10 cellular contexts compared by ENCODE assay signal in the genomic region with DNA sequence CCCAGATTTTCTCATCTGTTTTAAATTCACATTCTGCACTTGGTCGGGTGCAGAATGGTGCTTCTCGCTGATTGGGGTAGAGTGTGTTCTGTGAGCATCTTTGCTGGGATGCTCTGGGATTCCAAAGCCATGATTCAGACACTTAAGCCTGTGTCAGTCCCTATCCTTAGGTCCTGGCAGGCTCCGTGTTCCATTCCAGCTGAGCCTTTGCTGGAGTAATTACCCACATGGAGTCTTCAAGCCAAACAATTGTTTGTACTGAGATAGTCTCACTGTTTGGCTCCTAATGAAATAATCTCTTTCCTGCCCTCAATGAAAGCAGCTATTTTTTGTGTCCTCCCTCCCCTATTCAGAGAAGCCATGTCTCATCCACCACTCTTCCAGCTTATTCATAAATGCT. TPM values are rescaled to one million over a fixed set of nuclear protein-coding genes. Genes with fewer than 3 reads are reported as not detected.
A peak's percentile ranks its signal among the peaks of the same experiment; 100 is the strongest.
DNase-seq lines count a peak whose midpoint lies in the region; ATAC-seq and TF ChIP-seq lines count a peak whose summit lies in the region.
"Had no signal": no experiment of that assay in that cellular context is flagged by ENCODE, and none has a peak within 500 bp of the region (broad histone marks: within the 10 kb centered on the region; RNA-seq: fewer than 3 reads in every experiment).

No MANE protein-coding gene starts in this region.

- no peak overlapping the region for H3K27ac ChIP-seq in PC-3 (ENCODE audit: low read length)
- peak overlapping the region; percentile 37 to 91 (median 78) for H3K27ac ChIP-seq in esophagus squamous epithelium
- peak overlapping the region; percentile 19 to 72 (median 46) for H3K27ac ChIP-seq in sigmoid colon

- H3K9ac ChIP-seq in PC-3 (ENCODE audit: low read length) = no peak overlapping the region

- H2AFZ ChIP-seq in PC-3 (ENCODE audit: low read length) = no peak overlapping the region

- TF ChIP-seq EP300 in sigmoid colon (IDR thresholded peaks at IDR 0.05) = no peak

- intact Hi-C loops in PC-3 (cut with micrococcal nuclease) (no loop called here), esophagus squamous epithelium (cut with DNase I) (no loop called here), sigmoid colon (cut with DNase I) (no loop called here)

- TF ChIP-seq CTCF in PC-3 (conservative IDR thresholded peaks at IDR 0.05; ENCODE audit: low read depth, low read length) (no peak), esophagus squamous epithelium (IDR thresholded peaks at IDR 0.05) (no peak), sigmoid colon (IDR thresholded peaks at IDR 0.05) (no peak)

- CTCF ChIA-PET in PC-3 (lab: Charles Lee) = interaction anchor here (0.6 kb wide), 1 partner anchor 251 kb away, joined by 10 read pairs; no protein-coding TSS in a partner anchor

- ATAC-seq in PC-3 = peak; percentile 75
- ATAC-seq in HG02571 (IDR thresholded peaks at IDR 0.05; ENCODE audit: unreplicated experiment) = no peak
- no peak for ATAC-seq in HG02588 (IDR thresholded peaks at IDR 0.05; ENCODE audit: unreplicated experiment)

- no peaks in the 10 kb centered on the region for H3K9me2 ChIP-seq in PC-3 (replicated peaks; ENCODE audit: low read length)

- TF ChIP-seq POLR2A in esophagus squamous epithelium (IDR thresholded peaks at IDR 0.05) (no peak), sigmoid colon (IDR thresholded peaks at IDR 0.05) (no peak)

- WGBS in esophagus squamous epithelium, 2 donors = 54 to 60% methylated on average over 3 of the region's 3 CpGs
- 79 to 80% methylated on average over 3 of the region's 3 CpGs for WGBS in sigmoid colon, 2 donors

- H3K4me3 ChIP-seq in PC-3 (ENCODE audit: low read length) = no peak overlapping the region
- H3K4me3 ChIP-seq in esophagus squamous epithelium = no peak overlapping the region
- H3K4me3 ChIP-seq in sigmoid colon = no peak overlapping the region
- H3K4me3 ChIP-seq in H7 (ENCODE audit: insufficient read depth, low read depth, low read length) = no peak overlapping the region

- H4K20me1 ChIP-seq in PC-3 (ENCODE audit: low read length) = no peaks in the 10 kb centered on the region

- no peaks in the 10 kb centered on the region for H3F3A ChIP-seq in PC-3 (ENCODE audit: low read length, unreplicated experiment)

- H3K79me2 ChIP-seq in PC-3 (ENCODE audit: low read length) = peaks cover 87% of the 10 kb centered on the region

- no TSS peak for BruUV-seq in PC-3 (replicated peaks; lab: Mats Ljungman, UMichigan)

- H3K4me1 ChIP-seq in PC-3 (ENCODE audit: insufficient read depth, low read length) = peaks cover 18% of the 10 kb centered on the region; the same call in 1 of the 2 replicates
- peaks cover 9 to 69% (median 41%) of the 10 kb centered on the region in 3 donors for H3K4me1 ChIP-seq in esophagus squamous epithelium
- H3K4me1 ChIP-seq in sigmoid colon = peaks cover 0 to 36% (median 8%) of the 10 kb centered on the region in 4 donors

- H3K27me3 ChIP-seq in PC-3 (ENCODE audit: low read length) (no peaks in the 10 kb centered on the region), esophagus squamous epithelium (no peaks in the 10 kb centered on the region), sigmoid colon (no peaks in the 10 kb centered on the region), H7 (ENCODE audit: control insufficient read depth, insufficient read depth, low read length) (no peaks in the 10 kb centered on the region)

- H3K36me3 ChIP-seq in PC-3 (ENCODE audit: low read depth, low read length) (no peaks in the 10 kb centered on the region), esophagus squamous epithelium (peaks cover 0 to 8% (median 0%) of the 10 kb centered on the region in 3 donors), sigmoid colon (no peaks in the 10 kb centered on the region), H7 (replicated peaks; ENCODE audit: control insufficient read depth, insufficient read depth, low read length) (no peaks in the 10 kb centered on the region)

- H3K4me2 ChIP-seq in PC-3 (ENCODE audit: low read length) = no peak overlapping the region

- DNase-seq in GM04503 (ENCODE audit: low read depth) = peak; percentile 89
- DNase-seq in PC-3 = peak; percentile 56
- no peak for DNase-seq in esophagus squamous epithelium (lab: John Stamatoyannopoulos, UW)
- no peak for DNase-seq in sigmoid colon
- no peak for DNase-seq in stimulated activated CD4-positive, alpha-beta T cell treated with anti-CD3 and anti-CD28 coated beads, Interleukin-2, amount 100 ng/mL, for 48 hours
- DNase-seq in H7 = no peak
- DNase-seq: activated effector memory CD4-positive, alpha-beta T cell treated with anti-CD3 and anti-CD28 coated beads, Interleukin-2, amount 50 U/mL, for 16 hours; NCI-H1436 had no signal

- H3K9me3 ChIP-seq in PC-3 (ENCODE audit: low read length) (no peaks in the 10 kb centered on the region), esophagus squamous epithelium (no peaks in the 10 kb centered on the region), sigmoid colon (no peaks in the 10 kb centered on the region)

- POLR2A ChIA-PET in PC-3 (lab: Charles Lee; ENCODE audit: unreplicated experiment) = no interaction called here

RNA-seq across cellular contexts. Expression of gene SMAP2, which starts 18.7 kb away (rescaled TPM):
- total RNA-seq in PC-3 (2014; rRNA removed) (48.1 and 51.0 TPM in 2 replicates), esophagus squamous epithelium (10 to 100 TPM; 15.1 to 34.9 (median 23.8) TPM), sigmoid colon (10 to 100 TPM; 20.5 to 28.5 (median 25.5) TPM)
- polyA plus RNA-seq in sigmoid colon = 100 to 1,000 TPM in 1 of 3 donors, 10 to 100 TPM in 2; 22.8 to 113 (median 24.3) TPM
- total RNA-seq in H7 (2014; rRNA removed; shearing (Covaris generic)) = 9.5 and 12.4 TPM in 2 replicates

RNA-seq across cellular contexts. Expression of gene ZFP69B, which starts 58.1 kb away (rescaled TPM):
- 2.5 and 3.0 TPM in 2 replicates for total RNA-seq in PC-3 (2014; rRNA removed)
- 1 to 10 TPM in 1 of 4 donors, under 1 TPM in 3; 0.57 to 1.6 (median 0.70) TPM for total RNA-seq in esophagus squamous epithelium
- under 1 TPM; 0.14 to 0.99 (median 0.63) TPM for total RNA-seq in sigmoid colon
- 1 to 10 TPM in 2 of 3 donors, not detected in 1; 1.2 to 1.8 TPM for polyA plus RNA-seq in sigmoid colon
- total RNA-seq in H7 (2014; rRNA removed; shearing (Covaris generic)) = 4.0 and 7.2 TPM in 2 replicates

Comparison
In these comparisons a context has a peak if more than half of its experiments do, and no peak if none do; other contexts are left out.
1. DNase-seq: peak in GM04503 (single experiment) and PC-3 (single experiment); none in esophagus squamous epithelium (single experiment), sigmoid colon (single experiment), stimulated activated CD4-positive, alpha-beta T cell treated with anti-CD3 and anti-CD28 coated beads, Interleukin-2, amount 100 ng/mL, for 48 hours (0 of 2) and H7 (single experiment).